ENCODE assay signal across 10 cellular contexts in the genomic region with DNA sequence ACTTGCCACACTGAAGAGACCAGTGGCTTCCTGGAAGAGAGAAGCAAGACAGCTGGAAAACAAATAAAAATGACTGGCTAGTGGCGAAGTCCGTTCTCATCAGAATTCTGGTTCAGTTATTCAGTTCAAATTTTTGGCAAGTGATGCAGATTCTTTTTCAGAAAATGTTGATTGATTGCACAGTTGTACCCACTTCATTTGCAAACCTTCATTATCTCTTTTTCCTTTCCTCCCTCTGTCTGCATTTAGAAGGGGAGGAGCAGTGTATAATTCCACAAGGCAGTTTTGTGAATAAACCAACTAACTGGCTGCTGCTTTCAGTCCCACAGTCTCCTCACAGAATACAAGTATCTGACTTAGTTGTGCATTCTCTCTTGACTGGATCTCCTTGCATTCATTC.
"Had no signal": no experiment of that assay in that cellular context is flagged by ENCODE, and none has a peak within 500 bp of the region (broad histone marks: within the 10 kb centered on the region; RNA-seq: fewer than 3 reads in every experiment).

No MANE protein-coding gene starts in this region.

- H3K4me3 Mint-ChIP-seq: HFFc6, IgD-negative memory B cell had no signal

- H3K27ac ChIP-seq: GM23248, HL-60 had no signal

- H3K4me3 ChIP-seq: GM23248, HAP-1 had no signal

- H3K36me3 Mint-ChIP-seq: IgD-negative memory B cell had no signal

- H3K27ac Mint-ChIP-seq: HFFc6, IgD-negative memory B cell had no signal

- H2AFZ ChIP-seq: GM23248 had no signal

- H3K9ac ChIP-seq: GM23248 had no signal

- H3K4me1 ChIP-seq: HAP-1 had no signal

- ATAC-seq: HCT116, HepG2 had no signal

- DNase-seq: GM23248, GOT3, H7, HFFc6, KBM-7 had no signal

- H3K4me1 Mint-ChIP-seq: IgD-negative memory B cell had no signal

- H3K9me3 ChIP-seq: HAP-1 had no signal

- H3K36me3 ChIP-seq: HAP-1 had no signal

- H3K27me3 Mint-ChIP-seq: IgD-negative memory B cell had no signal

- FAIRE-seq: HepG2 had no signal
